In genomic region chr5:31962321-31962720, GRCh38 we compare ENCODE assay signal across 2 cellular contexts.
TF ChIP-seq lines count a peak whose summit lies in the region.

No MANE protein-coding gene starts in this region.

TF ChIP-seq in A549, 52 proteins besides CTCF, POLR2A, EP300 and RAD21 (continued from another document):
- no peak for TF ChIP-seq PBX3 (IDR thresholded peaks at IDR 0.05)
- no peak for TF ChIP-seq CBX8 (IDR thresholded peaks at IDR 0.05)
- TF ChIP-seq CHD4 (IDR thresholded peaks at IDR 0.05; ENCODE audit: borderline replicate concordance): no peak
- TF ChIP-seq NFE2L2 (conservative IDR thresholded peaks at IDR 0.05; ENCODE audit: low read length): no peak

TF ChIP-seq in WTC11, 78 proteins besides CTCF, POLR2A, EP300 and RAD21:
- TF ChIP-seq ARID4B (CRISPR knock-in tag; IDR thresholded peaks at IDR 0.05; ENCODE audit: borderline replicate concordance) (no peak), ZNF219 (CRISPR knock-in tag; IDR thresholded peaks at IDR 0.05; ENCODE audit: borderline replicate concordance) (no peak), NFATC4 (CRISPR knock-in tag; IDR thresholded peaks at IDR 0.05) (no peak), ZBTB21 (CRISPR knock-in tag; IDR thresholded peaks at IDR 0.05; ENCODE audit: borderline replicate concordance) (no peak), FOXK1 (CRISPR knock-in tag; IDR thresholded peaks at IDR 0.05) (no peak), SOX15 (CRISPR knock-in tag; IDR thresholded peaks at IDR 0.05) (no peak), ZNF317 (CRISPR knock-in tag; IDR thresholded peaks at IDR 0.05; ENCODE audit: borderline replicate concordance, low read depth) (no peak), TEAD1 (CRISPR knock-in tag; IDR thresholded peaks at IDR 0.05) (no peak), CDX4 (CRISPR knock-in tag; IDR thresholded peaks at IDR 0.05; ENCODE audit: borderline replicate concordance) (no peak), MAX (CRISPR knock-in tag; IDR thresholded peaks at IDR 0.05) (no peak), ERG (CRISPR knock-in tag; IDR thresholded peaks at IDR 0.05) (no peak), ZNF138 (CRISPR knock-in tag; conservative IDR thresholded peaks at IDR 0.05) (no peak), ZNF281 (CRISPR knock-in tag; IDR thresholded peaks at IDR 0.05) (no peak), ZNF423 (CRISPR knock-in tag; IDR thresholded peaks at IDR 0.05) (no peak), E2F1 (CRISPR knock-in tag; IDR thresholded peaks at IDR 0.05) (no peak), NR2C2 (CRISPR knock-in tag; IDR thresholded peaks at IDR 0.05) (no peak)
